ENCODE assay signal across 8 cellular contexts in the genomic region with DNA sequence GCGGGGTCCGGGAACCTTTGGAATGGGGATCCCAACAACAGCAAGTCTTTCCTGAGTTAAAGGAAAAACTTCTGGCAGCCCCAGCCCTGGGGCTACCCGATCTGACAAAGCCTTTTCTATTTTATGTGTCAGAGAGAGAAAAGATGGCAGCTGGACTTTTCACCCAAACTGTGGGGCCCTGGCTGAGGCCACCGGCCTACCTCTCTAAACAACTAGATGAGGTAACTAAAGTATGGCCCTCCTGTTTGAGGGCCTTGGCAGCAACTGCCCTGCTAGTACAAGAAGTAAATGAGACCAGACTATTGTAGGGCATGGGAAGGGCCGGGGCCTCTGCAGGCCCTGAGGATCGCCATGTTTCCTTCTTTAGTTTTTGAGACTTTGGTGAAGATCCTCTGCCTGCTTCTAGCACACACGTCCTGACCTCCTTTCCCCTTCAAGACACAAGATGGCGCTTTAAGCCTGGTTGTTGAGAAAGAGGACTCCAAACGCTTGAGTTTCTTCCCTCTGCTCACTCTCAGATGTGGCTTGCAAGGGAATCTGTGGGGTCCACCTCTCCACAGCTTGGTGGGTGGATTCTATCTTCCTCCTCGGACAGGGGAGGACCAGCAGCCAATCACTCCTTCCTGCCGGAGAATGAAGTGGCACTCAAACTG. TPM values are rescaled to one million over a fixed set of nuclear protein-coding genes. Genes with fewer than 3 reads are reported as not detected.
A peak's percentile ranks its signal among the peaks of the same experiment; 100 is the strongest.
DNase-seq lines count a peak whose midpoint lies in the region; TF ChIP-seq lines count a peak whose summit lies in the region.

No MANE protein-coding gene starts in this region.

- in situ Hi-C loops in astrocyte of the cerebellum (cut with HindIII; ENCODE audit: low sequenced_read_pairs) = no loop called here

- H3K4me3 ChIP-seq in astrocyte of the cerebellum (ENCODE audit: low read depth, low read length) = no peak overlapping the region

- no peak overlapping the region for H3K27ac Mint-ChIP-seq in immature natural killer cell

- H3K9me3 Mint-ChIP-seq in immature natural killer cell = no peaks in the 10 kb centered on the region

- peaks cover 0 to 2% (median 0%) of the 10 kb centered on the region in 3 donors for H3K27me3 Mint-ChIP-seq in immature natural killer cell (ENCODE audit: low read depth in 3 of 3)

- H3K36me3 Mint-ChIP-seq in immature natural killer cell = no peaks in the 10 kb centered on the region

- peak; percentile 69 for TF ChIP-seq CTCF in astrocyte of the cerebellum (IDR thresholded peaks at IDR 0.05; ENCODE audit: low read depth, low read length, missing control alignments)

- no peaks in the 10 kb centered on the region for H3K4me1 Mint-ChIP-seq in immature natural killer cell

- H3K4me3 Mint-ChIP-seq in immature natural killer cell = no peak overlapping the region

- DNase-seq in DMS153 (lab: John Stamatoyannopoulos, UW) (peak; percentile 28), HK-2 (ENCODE audit: unreplicated experiment) (peak; percentile 64), NCI-H69 (lab: John Stamatoyannopoulos, UW) (peak; percentile 64), astrocyte of the cerebellum (ENCODE audit: low read depth) (peak; percentile 38), immature natural killer cell (peak; percentile 21 to 53 (median 33)), HCEC 1CT (no peak), cerebellar nuclear complex (lab: John Stamatoyannopoulos, UW) (no peak)
- peak; percentile 8 to 21 for DNase-seq in stimulated activated CD4-positive, alpha-beta T cell treated with anti-CD3 and anti-CD28 coated beads, Interleukin-2, amount 100 ng/mL, for 24 hours

RNA-seq across cellular contexts. Expression of a gene that starts 18.5 kb away (rescaled TPM):
- polyA plus RNA-seq in immature natural killer cell = not detected

Comparison
In these comparisons a context has a peak if more than half of its experiments do, and no peak if none do; other contexts are left out.
1. DNase-seq: peak in DMS153 (single experiment), HK-2 (single experiment), NCI-H69 (single experiment), astrocyte of the cerebellum (single experiment), immature natural killer cell (3 of 3) and stimulated activated CD4-positive, alpha-beta T cell treated with anti-CD3 and anti-CD28 coated beads, Interleukin-2, amount 100 ng/mL, for 24 hours (2 of 2); none in HCEC 1CT (single experiment) and cerebellar nuclear complex (0 of 2).